1 cellular context compared by ENCODE assay signal in genomic region chr16:79845734-79846135, GRCh38.
TF ChIP-seq lines count a peak whose summit lies in the region.

No MANE protein-coding gene starts in this region.

TF ChIP-seq in K562, 482 proteins besides CTCF, POLR2A, EP300 and RAD21 (continued from another document and continues in another):
- no peak for TF ChIP-seq SIX5 (IDR thresholded peaks at IDR 0.05; ENCODE audit: borderline replicate concordance in 1 of 2, insufficient read depth in 1 of 2, low read depth in 1 of 2, low read length in 2 of 2)
- peak; percentile 5; the same call in 1 of the 2 replicates for TF ChIP-seq MTA2 (IDR thresholded peaks at IDR 0.05; ENCODE audit: low read depth)
- TF ChIP-seq CREM (IDR thresholded peaks at IDR 0.05; ENCODE audit: low read depth) = peak; percentile 54
- peak; percentile 79 for TF ChIP-seq JUN (IDR thresholded peaks at IDR 0.05; ENCODE audit: borderline replicate concordance, low read depth, low read length)
- no peak for TF ChIP-seq JUN (CRISPR knock-in tag; IDR thresholded peaks at IDR 0.05; ENCODE audit: borderline replicate concordance)
- peak; percentile 74 for TF ChIP-seq ASH1L (IDR thresholded peaks at IDR 0.05; ENCODE audit: borderline replicate concordance, low read depth, partially characterized antibody)
- TF ChIP-seq GATAD2B (IDR thresholded peaks at IDR 0.05; ENCODE audit: borderline replicate concordance) = 0 out of 2 replicates have a peak, but pooled peaks have one; percentile 71
- TF ChIP-seq ATF3 (IDR thresholded peaks at IDR 0.05) = peak; percentile 63; the same call in 1 of the 2 replicates
- no peak for TF ChIP-seq ATF3 (CRISPR knock-in tag; conservative IDR thresholded peaks at IDR 0.05)
- peak; percentile 88 for TF ChIP-seq FOSL1 (tag; conservative IDR thresholded peaks at IDR 0.05)
- TF ChIP-seq ATF7 (IDR thresholded peaks at IDR 0.05) = peak; percentile 41; the same call in 1 of the 2 replicates
- TF ChIP-seq FOXP1 (CRISPR knock-in tag; IDR thresholded peaks at IDR 0.05) = no peak
- peak; percentile 26; the same call in 1 of the 2 replicates for TF ChIP-seq RBFOX2 (IDR thresholded peaks at IDR 0.05; ENCODE audit: low read depth, low read length)
- TF ChIP-seq MLLT1 (IDR thresholded peaks at IDR 0.05) = peak in 1 of 2 experiments; percentile 7; a peak in 1 of 4 replicates
- TF ChIP-seq ZFP36 (IDR thresholded peaks at IDR 0.05; ENCODE audit: low read depth, low read length, partially characterized antibody) = peak; percentile 52
- peak; percentile 97 for TF ChIP-seq MAFK (IDR thresholded peaks at IDR 0.05; ENCODE audit: low read length)
- TF ChIP-seq ARID3A (IDR thresholded peaks at IDR 0.05; ENCODE audit: borderline replicate concordance, low read depth, low read length) = 0 out of 2 replicates have a peak, but pooled peaks have one; percentile 15
- TF ChIP-seq CTBP1 (IDR thresholded peaks at IDR 0.05; ENCODE audit: borderline replicate concordance) = peak; percentile 29; the same call in 1 of the 2 replicates
- peak; percentile 68; the same call in 1 of the 2 replicates for TF ChIP-seq SMARCA4 (IDR thresholded peaks at IDR 0.05)
- no peak for TF ChIP-seq EGR1 (conservative IDR thresholded peaks at IDR 0.05)
- no peak for TF ChIP-seq NR2C2 (CRISPR knock-in tag; IDR thresholded peaks at IDR 0.05)
- peak; percentile 57 for TF ChIP-seq NR2C2 (tag; IDR thresholded peaks at IDR 0.05)
- no peak for TF ChIP-seq ZBTB8A (IDR thresholded peaks at IDR 0.05; ENCODE audit: partially characterized antibody)
- TF ChIP-seq NFATC3 (IDR thresholded peaks at IDR 0.05) = 0 out of 2 replicates have a peak, but pooled peaks have one; percentile 1
- peak; percentile 42; the same call in 1 of the 2 replicates for TF ChIP-seq POLR2AphosphoS5 (IDR thresholded peaks at IDR 0.05; ENCODE audit: control insufficient read depth, insufficient read depth, low read depth, low read length)
- peak; percentile 76 for TF ChIP-seq SUPT5H (IDR thresholded peaks at IDR 0.05)
- peak; percentile 32 for TF ChIP-seq TAF1 (IDR thresholded peaks at IDR 0.05; ENCODE audit: control insufficient read depth, extremely low read depth, insufficient read depth, low read length, severe bottlenecking)
- peak; percentile 88 for TF ChIP-seq ZNF395 (CRISPR knock-in tag; IDR thresholded peaks at IDR 0.05)
- TF ChIP-seq MAZ (CRISPR knock-in tag; conservative IDR thresholded peaks at IDR 0.05 in 1 of 2, IDR thresholded peaks at IDR 0.05 in 1 of 2) = 0 out of 4 replicates have a peak, but pooled peaks of 1 of the 2 experiments have one; percentile 6
- TF ChIP-seq ATF1 (CRISPR knock-in tag; IDR thresholded peaks at IDR 0.05) = no peak
- peak; percentile 77 for TF ChIP-seq ATF1 (tag; IDR thresholded peaks at IDR 0.05)
- peak; percentile 97 for TF ChIP-seq POLR2H (tag; IDR thresholded peaks at IDR 0.05; ENCODE audit: low read depth)
- TF ChIP-seq HDAC6 (IDR thresholded peaks at IDR 0.05; ENCODE audit: low read depth, low read length) = no peak
- no peak for TF ChIP-seq CHAMP1 (IDR thresholded peaks at IDR 0.05)
- 0 out of 2 replicates have a peak, but pooled peaks have one; percentile 51 for TF ChIP-seq ZNF3 (CRISPR knock-in tag; IDR thresholded peaks at IDR 0.05)
- no peak; the same call in none of the 2 replicates for TF ChIP-seq HBP1 (CRISPR knock-in tag; IDR thresholded peaks at IDR 0.05)
- no peak for TF ChIP-seq CC2D1A (IDR thresholded peaks at IDR 0.05)
- no peak for TF ChIP-seq ELF4 (CRISPR knock-in tag; IDR thresholded peaks at IDR 0.05)
- no peak for TF ChIP-seq ZBTB5 (IDR thresholded peaks at IDR 0.05)
- TF ChIP-seq BHLHE40 (IDR thresholded peaks at IDR 0.05; ENCODE audit: low read length) = peak; percentile 49; the same call in 1 of the 2 replicates
- TF ChIP-seq FOS (IDR thresholded peaks at IDR 0.05; ENCODE audit: extremely low read depth, insufficient read length) = peak; percentile 61
- TF ChIP-seq BMI1 (IDR thresholded peaks at IDR 0.05; ENCODE audit: low read length) = no peak
- TF ChIP-seq SMARCE1 (IDR thresholded peaks at IDR 0.05) = peak; percentile 27; the same call in 1 of the 2 replicates
- peak; percentile 44; the same call in 1 of the 2 replicates for TF ChIP-seq CREB3L1 (IDR thresholded peaks at IDR 0.05; ENCODE audit: borderline replicate concordance, low read depth)
- TF ChIP-seq ZNF639 (CRISPR knock-in tag; conservative IDR thresholded peaks at IDR 0.05 in 1 of 2, IDR thresholded peaks at IDR 0.05 in 1 of 2) = 0 out of 4 replicates have a peak, but pooled peaks of 1 of the 2 experiments have one; percentile 62
- no peak for TF ChIP-seq RBM17 (IDR thresholded peaks at IDR 0.05; ENCODE audit: borderline replicate concordance, low read depth, low read length)
